1 cellular context compared by ENCODE assay signal in the genomic region with DNA sequence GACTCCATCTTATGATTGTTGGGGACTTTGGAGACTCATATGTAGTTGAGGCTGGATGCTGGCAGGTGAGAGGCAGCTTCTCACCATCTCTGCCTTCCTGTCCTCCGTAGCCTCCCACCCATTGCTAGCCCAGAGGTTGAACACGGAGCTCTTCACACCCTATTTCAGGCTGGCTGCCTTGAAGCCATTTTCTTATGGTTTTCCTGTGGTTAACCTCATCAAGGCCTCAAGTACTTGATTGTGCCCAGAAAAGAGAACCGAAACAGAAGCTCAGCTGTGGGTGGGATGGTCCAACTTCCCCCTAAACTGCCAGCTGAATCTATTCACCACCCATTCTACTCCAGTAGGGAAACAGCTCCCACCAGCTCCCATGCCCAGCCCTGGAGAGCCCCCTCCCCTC.
TF ChIP-seq lines count a peak whose summit lies in the region.

No MANE protein-coding gene starts in this region.

TF ChIP-seq in GM12878, 131 proteins besides CTCF, POLR2A, EP300 and RAD21 (continued from another document):
- TF ChIP-seq, protein P1, sequence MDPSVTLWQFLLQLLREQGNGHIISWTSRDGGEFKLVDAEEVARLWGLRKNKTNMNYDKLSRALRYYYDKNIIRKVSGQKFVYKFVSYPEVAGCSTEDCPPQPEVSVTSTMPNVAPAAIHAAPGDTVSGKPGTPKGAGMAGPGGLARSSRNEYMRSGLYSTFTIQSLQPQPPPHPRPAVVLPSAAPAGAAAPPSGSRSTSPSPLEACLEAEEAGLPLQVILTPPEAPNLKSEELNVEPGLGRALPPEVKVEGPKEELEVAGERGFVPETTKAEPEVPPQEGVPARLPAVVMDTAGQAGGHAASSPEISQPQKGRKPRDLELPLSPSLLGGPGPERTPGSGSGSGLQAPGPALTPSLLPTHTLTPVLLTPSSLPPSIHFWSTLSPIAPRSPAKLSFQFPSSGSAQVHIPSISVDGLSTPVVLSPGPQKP (IDR thresholded peaks at IDR 0.05; ENCODE audit: low read depth, low read length) = no peak
